Comparison of ENCODE assay signal across 1 cellular context in the genomic region with DNA sequence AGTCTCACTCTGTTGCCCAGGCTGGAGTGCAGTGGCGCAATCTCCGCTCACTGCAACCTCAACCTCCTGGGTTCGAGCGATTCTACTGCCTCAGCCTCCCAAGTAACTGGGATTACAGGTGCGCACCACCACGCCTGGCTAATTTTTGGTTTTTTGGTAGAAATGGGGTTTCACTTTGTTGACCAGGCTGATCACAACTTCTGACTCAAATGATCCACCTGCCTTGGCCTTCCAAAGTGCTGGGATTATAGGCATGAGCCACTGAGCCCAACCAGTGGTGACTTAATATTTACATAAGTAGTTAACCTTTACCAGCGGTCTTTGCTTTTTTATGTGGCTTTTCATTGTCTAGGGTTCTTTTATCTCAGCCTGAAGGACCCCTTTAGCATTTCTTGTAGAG.
TF ChIP-seq lines count a peak whose summit lies in the region.
"Not testable (repeated sequence)": the region's sequence is repeated elsewhere in the genome, so short reads cannot be mapped to it uniquely, and the experiment has no call there.

No MANE protein-coding gene starts in this region.

TF ChIP-seq in HepG2, 621 proteins besides CTCF, POLR2A, EP300 and RAD21 (continued from another document):
- 0 out of 2 replicates have a peak, but pooled peaks have one; percentile 34 for TF ChIP-seq ERF (CRISPR knock-in tag; IDR thresholded peaks at IDR 0.05)
- TF ChIP-seq, protein P1, sequence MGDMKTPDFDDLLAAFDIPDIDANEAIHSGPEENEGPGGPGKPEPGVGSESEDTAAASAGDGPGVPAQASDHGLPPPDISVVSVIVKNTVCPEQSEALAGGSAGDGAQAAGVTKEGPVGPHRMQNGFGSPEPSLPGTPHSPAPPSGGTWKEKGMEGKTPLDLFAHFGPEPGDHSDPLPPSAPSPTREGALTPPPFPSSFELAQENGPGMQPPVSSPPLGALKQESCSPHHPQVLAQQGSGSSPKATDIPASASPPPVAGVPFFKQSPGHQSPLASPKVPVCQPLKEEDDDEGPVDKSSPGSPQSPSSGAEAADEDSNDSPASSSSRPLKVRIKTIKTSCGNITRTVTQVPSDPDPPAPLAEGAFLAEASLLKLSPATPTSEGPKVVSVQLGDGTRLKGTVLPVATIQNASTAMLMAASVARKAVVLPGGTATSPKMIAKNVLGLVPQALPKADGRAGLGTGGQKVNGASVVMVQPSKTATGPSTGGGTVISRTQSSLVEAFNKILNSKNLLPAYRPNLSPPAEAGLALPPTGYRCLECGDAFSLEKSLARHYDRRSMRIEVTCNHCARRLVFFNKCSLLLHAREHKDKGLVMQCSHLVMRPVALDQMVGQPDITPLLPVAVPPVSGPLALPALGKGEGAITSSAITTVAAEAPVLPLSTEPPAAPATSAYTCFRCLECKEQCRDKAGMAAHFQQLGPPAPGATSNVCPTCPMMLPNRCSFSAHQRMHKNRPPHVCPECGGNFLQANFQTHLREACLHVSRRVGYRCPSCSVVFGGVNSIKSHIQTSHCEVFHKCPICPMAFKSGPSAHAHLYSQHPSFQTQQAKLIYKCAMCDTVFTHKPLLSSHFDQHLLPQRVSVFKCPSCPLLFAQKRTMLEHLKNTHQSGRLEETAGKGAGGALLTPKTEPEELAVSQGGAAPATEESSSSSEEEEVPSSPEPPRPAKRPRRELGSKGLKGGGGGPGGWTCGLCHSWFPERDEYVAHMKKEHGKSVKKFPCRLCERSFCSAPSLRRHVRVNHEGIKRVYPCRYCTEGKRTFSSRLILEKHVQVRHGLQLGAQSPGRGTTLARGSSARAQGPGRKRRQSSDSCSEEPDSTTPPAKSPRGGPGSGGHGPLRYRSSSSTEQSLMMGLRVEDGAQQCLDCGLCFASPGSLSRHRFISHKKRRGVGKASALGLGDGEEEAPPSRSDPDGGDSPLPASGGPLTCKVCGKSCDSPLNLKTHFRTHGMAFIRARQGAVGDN (CRISPR knock-in tag; IDR thresholded peaks at IDR 0.05): 0 out of 2 replicates have a peak, but pooled peaks have one; percentile 12
- TF ChIP-seq FOXA3 (CRISPR knock-in tag; IDR thresholded peaks at IDR 0.05): peak; percentile 31; the same call in 1 of the 2 replicates
- TF ChIP-seq, protein P2, sequence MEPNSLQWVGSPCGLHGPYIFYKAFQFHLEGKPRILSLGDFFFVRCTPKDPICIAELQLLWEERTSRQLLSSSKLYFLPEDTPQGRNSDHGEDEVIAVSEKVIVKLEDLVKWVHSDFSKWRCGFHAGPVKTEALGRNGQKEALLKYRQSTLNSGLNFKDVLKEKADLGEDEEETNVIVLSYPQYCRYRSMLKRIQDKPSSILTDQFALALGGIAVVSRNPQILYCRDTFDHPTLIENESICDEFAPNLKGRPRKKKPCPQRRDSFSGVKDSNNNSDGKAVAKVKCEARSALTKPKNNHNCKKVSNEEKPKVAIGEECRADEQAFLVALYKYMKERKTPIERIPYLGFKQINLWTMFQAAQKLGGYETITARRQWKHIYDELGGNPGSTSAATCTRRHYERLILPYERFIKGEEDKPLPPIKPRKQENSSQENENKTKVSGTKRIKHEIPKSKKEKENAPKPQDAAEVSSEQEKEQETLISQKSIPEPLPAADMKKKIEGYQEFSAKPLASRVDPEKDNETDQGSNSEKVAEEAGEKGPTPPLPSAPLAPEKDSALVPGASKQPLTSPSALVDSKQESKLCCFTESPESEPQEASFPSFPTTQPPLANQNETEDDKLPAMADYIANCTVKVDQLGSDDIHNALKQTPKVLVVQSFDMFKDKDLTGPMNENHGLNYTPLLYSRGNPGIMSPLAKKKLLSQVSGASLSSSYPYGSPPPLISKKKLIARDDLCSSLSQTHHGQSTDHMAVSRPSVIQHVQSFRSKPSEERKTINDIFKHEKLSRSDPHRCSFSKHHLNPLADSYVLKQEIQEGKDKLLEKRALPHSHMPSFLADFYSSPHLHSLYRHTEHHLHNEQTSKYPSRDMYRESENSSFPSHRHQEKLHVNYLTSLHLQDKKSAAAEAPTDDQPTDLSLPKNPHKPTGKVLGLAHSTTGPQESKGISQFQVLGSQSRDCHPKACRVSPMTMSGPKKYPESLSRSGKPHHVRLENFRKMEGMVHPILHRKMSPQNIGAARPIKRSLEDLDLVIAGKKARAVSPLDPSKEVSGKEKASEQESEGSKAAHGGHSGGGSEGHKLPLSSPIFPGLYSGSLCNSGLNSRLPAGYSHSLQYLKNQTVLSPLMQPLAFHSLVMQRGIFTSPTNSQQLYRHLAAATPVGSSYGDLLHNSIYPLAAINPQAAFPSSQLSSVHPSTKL (CRISPR knock-in tag; IDR thresholded peaks at IDR 0.05): peak; percentile 57
- TF ChIP-seq EHMT2 (IDR thresholded peaks at IDR 0.05; ENCODE audit: borderline replicate concordance, low read depth, low read length): peak; percentile 51; the same call in 1 of the 2 replicates
- TF ChIP-seq CEBPG (CRISPR knock-in tag; IDR thresholded peaks at IDR 0.05): peak; percentile 27; the same call in 1 of the 2 replicates
- TF ChIP-seq, protein P3, sequence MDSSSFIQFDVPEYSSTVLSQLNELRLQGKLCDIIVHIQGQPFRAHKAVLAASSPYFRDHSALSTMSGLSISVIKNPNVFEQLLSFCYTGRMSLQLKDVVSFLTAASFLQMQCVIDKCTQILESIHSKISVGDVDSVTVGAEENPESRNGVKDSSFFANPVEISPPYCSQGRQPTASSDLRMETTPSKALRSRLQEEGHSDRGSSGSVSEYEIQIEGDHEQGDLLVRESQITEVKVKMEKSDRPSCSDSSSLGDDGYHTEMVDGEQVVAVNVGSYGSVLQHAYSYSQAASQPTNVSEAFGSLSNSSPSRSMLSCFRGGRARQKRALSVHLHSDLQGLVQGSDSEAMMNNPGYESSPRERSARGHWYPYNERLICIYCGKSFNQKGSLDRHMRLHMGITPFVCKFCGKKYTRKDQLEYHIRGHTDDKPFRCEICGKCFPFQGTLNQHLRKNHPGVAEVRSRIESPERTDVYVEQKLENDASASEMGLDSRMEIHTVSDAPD (CRISPR knock-in tag; IDR thresholded peaks at IDR 0.05): peak; percentile 69; the same call in 1 of the 2 replicates
- peak; percentile 92 for TF ChIP-seq SOX5 (CRISPR knock-in tag; IDR thresholded peaks at IDR 0.05; ENCODE audit: borderline replicate concordance)
- TF ChIP-seq HOXA3 (CRISPR knock-in tag; IDR thresholded peaks at IDR 0.05): peak; percentile 21; the same call in 1 of the 2 replicates
- TF ChIP-seq SAP130 (CRISPR knock-in tag; IDR thresholded peaks at IDR 0.05; ENCODE audit: low read depth): peak; percentile 56
- TF ChIP-seq, protein P4, sequence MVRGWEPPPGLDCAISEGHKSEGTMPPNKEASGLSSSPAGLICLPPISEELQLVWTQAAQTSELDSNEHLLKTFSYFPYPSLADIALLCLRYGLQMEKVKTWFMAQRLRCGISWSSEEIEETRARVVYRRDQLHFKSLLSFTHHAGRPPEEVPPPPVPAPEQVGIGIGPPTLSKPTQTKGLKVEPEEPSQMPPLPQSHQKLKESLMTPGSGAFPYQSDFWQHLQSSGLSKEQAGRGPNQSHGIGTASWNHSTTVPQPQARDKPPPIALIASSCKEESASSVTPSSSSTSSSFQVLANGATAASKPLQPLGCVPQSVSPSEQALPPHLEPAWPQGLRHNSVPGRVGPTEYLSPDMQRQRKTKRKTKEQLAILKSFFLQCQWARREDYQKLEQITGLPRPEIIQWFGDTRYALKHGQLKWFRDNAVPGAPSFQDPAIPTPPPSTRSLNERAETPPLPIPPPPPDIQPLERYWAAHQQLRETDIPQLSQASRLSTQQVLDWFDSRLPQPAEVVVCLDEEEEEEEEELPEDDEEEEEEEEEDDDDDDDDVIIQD (CRISPR knock-in tag; IDR thresholded peaks at IDR 0.05; ENCODE audit: low read depth): peak; percentile 21; the same call in 1 of the 2 replicates
- not testable (repeated sequence) for TF ChIP-seq FOXA1 (IDR thresholded peaks at IDR 0.05)
- 0 out of 2 replicates have a peak, but pooled peaks have one; percentile 27 for TF ChIP-seq FOXA1 (CRISPR knock-in tag; IDR thresholded peaks at IDR 0.05)
- TF ChIP-seq NR2F2 (IDR thresholded peaks at IDR 0.05; ENCODE audit: borderline replicate concordance, low read depth): peak; percentile 31; the same call in 1 of the 2 replicates
- TF ChIP-seq ZNF614 (CRISPR knock-in tag; IDR thresholded peaks at IDR 0.05; ENCODE audit: borderline replicate concordance): 0 out of 2 replicates have a peak, but pooled peaks have one; percentile 11
- peak; percentile 36; the same call in 1 of the 2 replicates for TF ChIP-seq SOX13 (IDR thresholded peaks at IDR 0.05)
- TF ChIP-seq SOX13 (CRISPR knock-in tag; conservative IDR thresholded peaks at IDR 0.05 in 1 of 2, IDR thresholded peaks at IDR 0.05 in 1 of 2): peak in 1 of 2 experiments; percentile 92; a peak in 2 of 4 replicates
- TF ChIP-seq RARA (CRISPR knock-in tag; IDR thresholded peaks at IDR 0.05): peak; percentile 30; the same call in 1 of the 2 replicates
- 0 out of 2 replicates have a peak, but pooled peaks have one; percentile 32 for TF ChIP-seq CHD4 (IDR thresholded peaks at IDR 0.05; ENCODE audit: borderline replicate concordance, low read length)
- TF ChIP-seq, protein P5, sequence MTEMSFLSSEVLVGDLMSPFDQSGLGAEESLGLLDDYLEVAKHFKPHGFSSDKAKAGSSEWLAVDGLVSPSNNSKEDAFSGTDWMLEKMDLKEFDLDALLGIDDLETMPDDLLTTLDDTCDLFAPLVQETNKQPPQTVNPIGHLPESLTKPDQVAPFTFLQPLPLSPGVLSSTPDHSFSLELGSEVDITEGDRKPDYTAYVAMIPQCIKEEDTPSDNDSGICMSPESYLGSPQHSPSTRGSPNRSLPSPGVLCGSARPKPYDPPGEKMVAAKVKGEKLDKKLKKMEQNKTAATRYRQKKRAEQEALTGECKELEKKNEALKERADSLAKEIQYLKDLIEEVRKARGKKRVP (CRISPR knock-in tag; IDR thresholded peaks at IDR 0.05): 0 out of 4 replicates have a peak, but pooled peaks of 1 of the 2 experiments have one; percentile 34
- peak; percentile 41; the same call in 1 of the 2 replicates for TF ChIP-seq RXRB (CRISPR knock-in tag; IDR thresholded peaks at IDR 0.05; ENCODE audit: borderline replicate concordance)
- peak; percentile 65 for TF ChIP-seq ZMYM4 (CRISPR knock-in tag; IDR thresholded peaks at IDR 0.05)
- peak; percentile 82 for TF ChIP-seq ZMYM3 (CRISPR knock-in tag; IDR thresholded peaks at IDR 0.05)
- TF ChIP-seq HMG20A (CRISPR knock-in tag; IDR thresholded peaks at IDR 0.05; ENCODE audit: borderline replicate concordance): peak; percentile 48; the same call in 1 of the 2 replicates
